8 cellular contexts compared by ENCODE assay signal in genomic region chr11:110297726-110298297, GRCh38. TPM values are rescaled to one million over a fixed set of nuclear protein-coding genes. Genes with fewer than 3 reads are reported as not detected.
A peak's percentile ranks its signal among the peaks of the same experiment; 100 is the strongest.
DNase-seq lines count a peak whose midpoint lies in the region; ATAC-seq and TF ChIP-seq lines count a peak whose summit lies in the region.

No MANE protein-coding gene starts in this region.

- H3K36me3 ChIP-seq in GM23338 (ENCODE audit: insufficient read depth) (no peaks in the 10 kb centered on the region), SJCRH30 (no peaks in the 10 kb centered on the region)

- H3K27ac Mint-ChIP-seq in GM23338 (no peak overlapping the region), endothelial cell (ENCODE audit: unreplicated experiment) (peak overlapping the region; percentile 57), nephron (peak overlapping the region; percentile 93 to 95 (median 94))

- H3K4me1 ChIP-seq in GM23338 (ENCODE audit: insufficient read depth): peaks cover 21% of the 10 kb centered on the region
- peaks cover 7% of the 10 kb centered on the region; the same call in 1 of the 2 replicates for H3K4me1 ChIP-seq in SJCRH30

- H3K27me3 Mint-ChIP-seq in GM23338 (ENCODE audit: insufficient read depth, low read depth, poor library complexity) (peaks cover 2% of the 10 kb centered on the region), endothelial cell (ENCODE audit: unreplicated experiment) (peaks cover 5% of the 10 kb centered on the region), nephron (ENCODE audit: low read depth) (no peaks in the 10 kb centered on the region)

- TF ChIP-seq CTCF in GM23338 (conservative IDR thresholded peaks at IDR 0.05; ENCODE audit: low read depth in 2 of 2) (no peak), endothelial cell (IDR thresholded peaks at IDR 0.05; ENCODE audit: unreplicated experiment) (no peak), nephron (IDR thresholded peaks at IDR 0.05; ENCODE audit: unreplicated experiment in 3 of 3) (no peak)

- no peaks in the 10 kb centered on the region for H3K9me3 ChIP-seq in SJCRH30 (replicated peaks)

- DNase-seq in GM23338 (ENCODE audit: low spot score): peak; percentile 43
- peak; percentile 18 for DNase-seq in RPMI7951 (ENCODE audit: low read depth)
- DNase-seq in endothelial cell (ENCODE audit: low spot score): no peak
- no peak for DNase-seq in SJCRH30
- DNase-seq in NCI-H1105 treated with DMSO at 0.1 percent for 48 hours (lab: John Stamatoyannopoulos, UW): no peak

- H3K27ac ChIP-seq in GM23338 (ENCODE audit: low read depth): no peak overlapping the region
- no peak overlapping the region; the same call in 1 of the 2 replicates for H3K27ac ChIP-seq in SJCRH30

- no peak overlapping the region for H2AFZ ChIP-seq in GM23338

- H3K9me2 ChIP-seq in GM23338 (ENCODE audit: insufficient read depth): no peaks in the 10 kb centered on the region

- H4K20me1 ChIP-seq in GM23338 (replicated peaks; ENCODE audit: insufficient read depth): peaks cover 10% of the 10 kb centered on the region; the same call in 1 of the 2 replicates

- no peaks in the 10 kb centered on the region for H3K27me3 ChIP-seq in GM23338 (ENCODE audit: insufficient read depth)
- no peaks in the 10 kb centered on the region for H3K27me3 ChIP-seq in SJCRH30

- H3K36me3 Mint-ChIP-seq in GM23338 (ENCODE audit: low read depth) (no peaks in the 10 kb centered on the region; the same call in 2 of the 3 replicates), endothelial cell (ENCODE audit: low read depth, unreplicated experiment) (peaks cover 3% of the 10 kb centered on the region), nephron (ENCODE audit: low read depth) (no peaks in the 10 kb centered on the region)

- H3K9me3 Mint-ChIP-seq in GM23338 (no peaks in the 10 kb centered on the region), endothelial cell (ENCODE audit: unreplicated experiment) (no peaks in the 10 kb centered on the region), nephron (no peaks in the 10 kb centered on the region)

- 0 out of 2 replicates have a peak, but pooled peaks cover 3% of the 10 kb centered on the region for H3F3A ChIP-seq in GM23338 (replicated peaks; ENCODE audit: low read depth)

- H3K4me2 ChIP-seq in GM23338: peak overlapping the region; percentile 80; the same call in 1 of the 2 replicates

- no peak for ATAC-seq in GM23338
- ATAC-seq in GM18870 (IDR thresholded peaks at IDR 0.05; ENCODE audit: unreplicated experiment): no peak
- ATAC-seq in GM19397 (IDR thresholded peaks at IDR 0.05; ENCODE audit: unreplicated experiment): no peak

- peaks cover 39% of the 10 kb centered on the region for H3K4me1 Mint-ChIP-seq in GM23338
- peaks cover 28% of the 10 kb centered on the region for H3K4me1 Mint-ChIP-seq in endothelial cell (ENCODE audit: unreplicated experiment)
- H3K4me1 Mint-ChIP-seq in nephron: peaks cover 31% of the 10 kb centered on the region

- peak overlapping the region; percentile 94 for H3K4me3 ChIP-seq in GM23338
- no peak overlapping the region for H3K4me3 ChIP-seq in SJCRH30

- H3K79me2 ChIP-seq in GM23338 (replicated peaks; ENCODE audit: insufficient read depth): peaks cover 29% of the 10 kb centered on the region

- H3K4me3 Mint-ChIP-seq in GM23338 (peak overlapping the region; percentile 80; the same call in 1 of the 3 replicates), endothelial cell (ENCODE audit: unreplicated experiment) (peak overlapping the region; percentile 59), nephron (peak overlapping the region; percentile 82 to 89 (median 83))

TF ChIP-seq in GM23338, 12 proteins besides CTCF, POLR2A, EP300 and RAD21 (continues in another document):
- TF ChIP-seq POLR2AphosphoS5 (IDR thresholded peaks at IDR 0.05; ENCODE audit: low read depth) (no peak), JUNB (IDR thresholded peaks at IDR 0.05; ENCODE audit: unreplicated experiment) (no peak), ZNF462 (CRISPR knock-in tag; IDR thresholded peaks at IDR 0.05) (no peak), CREB1 (CRISPR knock-in tag; IDR thresholded peaks at IDR 0.05; ENCODE audit: low read depth) (no peak)
- TF ChIP-seq, protein P1, sequence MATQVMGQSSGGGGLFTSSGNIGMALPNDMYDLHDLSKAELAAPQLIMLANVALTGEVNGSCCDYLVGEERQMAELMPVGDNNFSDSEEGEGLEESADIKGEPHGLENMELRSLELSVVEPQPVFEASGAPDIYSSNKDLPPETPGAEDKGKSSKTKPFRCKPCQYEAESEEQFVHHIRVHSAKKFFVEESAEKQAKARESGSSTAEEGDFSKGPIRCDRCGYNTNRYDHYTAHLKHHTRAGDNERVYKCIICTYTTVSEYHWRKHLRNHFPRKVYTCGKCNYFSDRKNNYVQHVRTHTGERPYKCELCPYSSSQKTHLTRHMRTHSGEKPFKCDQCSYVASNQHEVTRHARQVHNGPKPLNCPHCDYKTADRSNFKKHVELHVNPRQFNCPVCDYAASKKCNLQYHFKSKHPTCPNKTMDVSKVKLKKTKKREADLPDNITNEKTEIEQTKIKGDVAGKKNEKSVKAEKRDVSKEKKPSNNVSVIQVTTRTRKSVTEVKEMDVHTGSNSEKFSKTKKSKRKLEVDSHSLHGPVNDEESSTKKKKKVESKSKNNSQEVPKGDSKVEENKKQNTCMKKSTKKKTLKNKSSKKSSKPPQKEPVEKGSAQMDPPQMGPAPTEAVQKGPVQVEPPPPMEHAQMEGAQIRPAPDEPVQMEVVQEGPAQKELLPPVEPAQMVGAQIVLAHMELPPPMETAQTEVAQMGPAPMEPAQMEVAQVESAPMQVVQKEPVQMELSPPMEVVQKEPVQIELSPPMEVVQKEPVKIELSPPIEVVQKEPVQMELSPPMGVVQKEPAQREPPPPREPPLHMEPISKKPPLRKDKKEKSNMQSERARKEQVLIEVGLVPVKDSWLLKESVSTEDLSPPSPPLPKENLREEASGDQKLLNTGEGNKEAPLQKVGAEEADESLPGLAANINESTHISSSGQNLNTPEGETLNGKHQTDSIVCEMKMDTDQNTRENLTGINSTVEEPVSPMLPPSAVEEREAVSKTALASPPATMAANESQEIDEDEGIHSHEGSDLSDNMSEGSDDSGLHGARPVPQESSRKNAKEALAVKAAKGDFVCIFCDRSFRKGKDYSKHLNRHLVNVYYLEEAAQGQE (IDR thresholded peaks at IDR 0.05; ENCODE audit: unreplicated experiment): no peak

RNA-seq across cellular contexts. Expression of gene RDX, which starts 1.4 kb away (rescaled TPM):
- 43.2 and 45.2 TPM in 2 replicates for total RNA-seq in GM23338 (2014; rRNA removed; shearing (Covaris generic))
- polyA plus RNA-seq in GM23338 (2016; fragmentation: Nextera tagmentation; extraction: Ambion mirVana): 153 and 226 TPM in 2 replicates
- total RNA-seq in RPMI7951 (2014; rRNA removed; shearing (Covaris generic)): 100 and 125 TPM in 2 replicates
- 225 TPM for total RNA-seq in endothelial cell (ENCODE audit: unreplicated experiment)
- 85.8 and 97.9 TPM in 2 replicates for total RNA-seq in SJCRH30 (2014; rRNA removed; shearing (Covaris generic))

Comparison
In these comparisons a context has a peak if more than half of its experiments do, and no peak if none do; other contexts are left out.
1. DNase-seq: peak in GM23338 (single experiment) and RPMI7951 (single experiment); none in endothelial cell (single experiment), SJCRH30 (0 of 2) and NCI-H1105 treated with DMSO at 0.1 percent for 48 hours (single experiment).
2. Peak in every context shown above with its lines, with median percentiles within 50 percentile points of each other: H3K4me3 Mint-ChIP-seq.